Comparison of ENCODE assay signal across 8 cellular contexts in genomic region chr3:157606392-157607197, GRCh38.
DNase-seq lines count a peak whose midpoint lies in the region; ATAC-seq and TF ChIP-seq lines count a peak whose summit lies in the region.

No MANE protein-coding gene starts in this region.

- CTCF ChIA-PET in CD4-positive, alpha-beta T cell (lab: Charles Lee), result interaction anchor here (1.1 kb wide), 1 partner anchor 11 kb away, joined by 3 read pairs; no protein-coding TSS in a partner anchor
- CTCF ChIA-PET in activated CD4-positive, alpha-beta memory T cell treated with anti-CD3 and anti-CD28 coated beads, Interleukin-2, amount 10 ng/mL, durations not matched to agents 7 days and 5 days (lab: Charles Lee), result interaction anchor here (0.5 to 2.6 kb wide), 20 partner anchors 8 to 1560 kb away, joined by 3 to 15 read pairs (median 3); no protein-coding TSS in a partner anchor

- no peak overlapping the region for H3K4me3 Mint-ChIP-seq in CD4-positive, alpha-beta T cell
- H3K4me3 Mint-ChIP-seq in activated CD4-positive, alpha-beta memory T cell treated with anti-CD3 and anti-CD28 coated beads, Interleukin-2, amount 10 ng/mL, durations not matched to agents 7 days and 5 days, result no peak overlapping the region
- H3K4me3 Mint-ChIP-seq in effector memory CD8-positive, alpha-beta T cell, result no peak overlapping the region

- intact Hi-C loops in CD4-positive, alpha-beta T cell (cut with DNase I, micrococcal nuclease), result loop anchor here in 1 of 2 experiments (2.0 to 5.0 kb wide), 2 partner anchors 706 to 828 kb away; no protein-coding TSS in a partner anchor

- H3K27me3 ChIP-seq in CD4-positive, alpha-beta T cell (ENCODE audit: control insufficient read depth, insufficient read depth, low read length), result no peaks in the 10 kb centered on the region

- no peaks in the 10 kb centered on the region for H3K9me3 ChIP-seq in CD4-positive, alpha-beta T cell (ENCODE audit: control insufficient read depth, low read length)

- no peak overlapping the region for H3K27ac ChIP-seq in CD4-positive, alpha-beta T cell (ENCODE audit: low read depth, low read length)

- ATAC-seq in CD4-positive, alpha-beta T cell (ENCODE audit: poor library complexity), result peak; percentile 82
- ATAC-seq in GM19043 (IDR thresholded peaks at IDR 0.05; ENCODE audit: low read depth, unreplicated experiment) (peak; percentile 90), HG03175 (IDR thresholded peaks at IDR 0.05; ENCODE audit: unreplicated experiment) (peak; percentile 91)
- peak; percentile 73 for ATAC-seq in effector memory CD8-positive, alpha-beta T cell (replicated peaks)

- TF ChIP-seq CTCF in CD4-positive, alpha-beta T cell (IDR thresholded peaks at IDR 0.05), result peak; percentile 80

- peaks cover 5% of the 10 kb centered on the region for H3K4me1 Mint-ChIP-seq in CD4-positive, alpha-beta T cell (ENCODE audit: low read depth)
- peaks cover 2% of the 10 kb centered on the region for H3K4me1 Mint-ChIP-seq in activated CD4-positive, alpha-beta memory T cell treated with anti-CD3 and anti-CD28 coated beads, Interleukin-2, amount 10 ng/mL, durations not matched to agents 7 days and 5 days
- peaks cover 2 to 3% of the 10 kb centered on the region in 2 donors for H3K4me1 Mint-ChIP-seq in effector memory CD8-positive, alpha-beta T cell (ENCODE audit: low read depth in 2 of 2)

- POLR2A ChIA-PET in CD4-positive, alpha-beta T cell (lab: Charles Lee), result no interaction called here
- POLR2A ChIA-PET in activated CD4-positive, alpha-beta memory T cell treated with anti-CD3 and anti-CD28 coated beads, Interleukin-2, amount 10 ng/mL, durations not matched to agents 7 days and 5 days (lab: Charles Lee), result no interaction called here

- H3K27me3 Mint-ChIP-seq in CD4-positive, alpha-beta T cell, result peaks cover 14% of the 10 kb centered on the region
- H3K27me3 Mint-ChIP-seq in activated CD4-positive, alpha-beta memory T cell treated with anti-CD3 and anti-CD28 coated beads, Interleukin-2, amount 10 ng/mL, durations not matched to agents 7 days and 5 days, result no peaks in the 10 kb centered on the region
- H3K27me3 Mint-ChIP-seq in effector memory CD8-positive, alpha-beta T cell, result peaks cover 13 to 18% of the 10 kb centered on the region in 2 donors

- H3K36me3 Mint-ChIP-seq in CD4-positive, alpha-beta T cell (ENCODE audit: low read depth), result no peaks in the 10 kb centered on the region
- no peaks in the 10 kb centered on the region for H3K36me3 Mint-ChIP-seq in activated CD4-positive, alpha-beta memory T cell treated with anti-CD3 and anti-CD28 coated beads, Interleukin-2, amount 10 ng/mL, durations not matched to agents 7 days and 5 days (ENCODE audit: low read depth)
- H3K36me3 Mint-ChIP-seq in effector memory CD8-positive, alpha-beta T cell (ENCODE audit: insufficient read depth), result no peaks in the 10 kb centered on the region

- DNase-seq in CD4-positive, alpha-beta T cell, result peak; percentile 20 to 57 (median 40)
- DNase-seq in NCI-H774 (lab: John Stamatoyannopoulos, UW) (peak; percentile 45), mucosa of gallbladder (ENCODE audit: low spot score) (peak; percentile 66)
- DNase-seq in activated CD4-positive, alpha-beta memory T cell treated with anti-CD3 and anti-CD28 coated beads, Interleukin-2, amount 10 ng/mL, durations not matched to agents 7 days and 5 days, result peak; percentile 56
- peak; percentile 32 to 62 (median 43) for DNase-seq in effector memory CD8-positive, alpha-beta T cell
- DNase-seq in stimulated activated CD8-positive, alpha-beta memory T cell treated with anti-CD3 and anti-CD28 coated beads, Interleukin-7, amount 100 ng/mL, for 1 hour (ENCODE audit: low read depth in 2 of 2), result peak; percentile 23 to 26

- H3K27ac Mint-ChIP-seq in CD4-positive, alpha-beta T cell, result no peak overlapping the region
- H3K27ac Mint-ChIP-seq in activated CD4-positive, alpha-beta memory T cell treated with anti-CD3 and anti-CD28 coated beads, Interleukin-2, amount 10 ng/mL, durations not matched to agents 7 days and 5 days, result no peak overlapping the region
- no peak overlapping the region for H3K27ac Mint-ChIP-seq in effector memory CD8-positive, alpha-beta T cell

- no peaks in the 10 kb centered on the region for H3K9me3 Mint-ChIP-seq in CD4-positive, alpha-beta T cell
- no peaks in the 10 kb centered on the region for H3K9me3 Mint-ChIP-seq in activated CD4-positive, alpha-beta memory T cell treated with anti-CD3 and anti-CD28 coated beads, Interleukin-2, amount 10 ng/mL, durations not matched to agents 7 days and 5 days
- no peaks in the 10 kb centered on the region for H3K9me3 Mint-ChIP-seq in effector memory CD8-positive, alpha-beta T cell
